ENCODE assay signal across 1 cellular context in genomic region chr2:181632733-181633401, GRCh38.
TF ChIP-seq lines count a peak whose summit lies in the region.

No MANE protein-coding gene starts in this region.

TF ChIP-seq in GM12878, 131 proteins besides CTCF, POLR2A, EP300 and RAD21 (continued from another document):
- TF ChIP-seq IKZF2 (IDR thresholded peaks at IDR 0.05) (peak; percentile 18 to 30; a peak in 1 of 4 replicates), DPF2 (IDR thresholded peaks at IDR 0.05) (0 out of 2 replicates have a peak, but pooled peaks have one; percentile 30), NR2F1 (conservative IDR thresholded peaks at IDR 0.05) (peak; percentile 35; the same call in 1 of the 2 replicates), NRF1 (conservative IDR thresholded peaks at IDR 0.05; ENCODE audit: low read depth, low read length) (no peak), USF2 (IDR thresholded peaks at IDR 0.05; ENCODE audit: borderline replicate concordance, low read depth, low read length) (no peak), RELA (IDR thresholded peaks at IDR 0.05; ENCODE audit: borderline replicate concordance, partially characterized antibody) (no peak), FOXK2 (IDR thresholded peaks at IDR 0.05) (no peak), BACH1 (IDR thresholded peaks at IDR 0.05; ENCODE audit: borderline replicate concordance) (no peak), CEBPZ (IDR thresholded peaks at IDR 0.05; ENCODE audit: low read depth, low read length) (no peak), SREBF2 (IDR thresholded peaks at IDR 0.05; ENCODE audit: low read length) (no peak), SPI1 (IDR thresholded peaks at IDR 0.05; ENCODE audit: borderline replicate concordance, insufficient read depth, low read depth, low read length) (no peak), POLR2AphosphoS5 (IDR thresholded peaks at IDR 0.05; ENCODE audit: low read length) (no peak), KAT2A (conservative IDR thresholded peaks at IDR 0.05; ENCODE audit: control insufficient read depth, low read depth, low read length) (no peak), CREB1 (IDR thresholded peaks at IDR 0.05; ENCODE audit: low read depth) (no peak), RUNX3 (IDR thresholded peaks at IDR 0.05; ENCODE audit: low read length) (peak; percentile 61), TARDBP (IDR thresholded peaks at IDR 0.05; ENCODE audit: borderline replicate concordance) (no peak), MTA2 (IDR thresholded peaks at IDR 0.05; ENCODE audit: low read depth) (0 out of 2 replicates have a peak, but pooled peaks have one; percentile 28), RELB (IDR thresholded peaks at IDR 0.05; ENCODE audit: low read depth) (peak; percentile 28; the same call in 1 of the 2 replicates), YY1 (IDR thresholded peaks at IDR 0.05; ENCODE audit: low read depth, low read length) (no peak), ETV6 (conservative IDR thresholded peaks at IDR 0.05 in 1 of 2, IDR thresholded peaks at IDR 0.05 in 1 of 2; ENCODE audit: borderline replicate concordance in 1 of 2, low read depth in 1 of 2) (no peak), CBX3 (IDR thresholded peaks at IDR 0.05; ENCODE audit: borderline replicate concordance, low read depth) (no peak), MEF2B (IDR thresholded peaks at IDR 0.05; ENCODE audit: partially characterized antibody, poor library complexity, severe bottlenecking) (peak; percentile 52)
- TF ChIP-seq, protein P1, sequence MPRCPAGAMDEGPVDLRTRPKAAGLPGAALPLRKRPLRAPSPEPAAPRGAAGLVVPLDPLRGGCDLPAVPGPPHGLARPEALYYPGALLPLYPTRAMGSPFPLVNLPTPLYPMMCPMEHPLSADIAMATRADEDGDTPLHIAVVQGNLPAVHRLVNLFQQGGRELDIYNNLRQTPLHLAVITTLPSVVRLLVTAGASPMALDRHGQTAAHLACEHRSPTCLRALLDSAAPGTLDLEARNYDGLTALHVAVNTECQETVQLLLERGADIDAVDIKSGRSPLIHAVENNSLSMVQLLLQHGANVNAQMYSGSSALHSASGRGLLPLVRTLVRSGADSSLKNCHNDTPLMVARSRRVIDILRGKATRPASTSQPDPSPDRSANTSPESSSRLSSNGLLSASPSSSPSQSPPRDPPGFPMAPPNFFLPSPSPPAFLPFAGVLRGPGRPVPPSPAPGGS (IDR thresholded peaks at IDR 0.05; ENCODE audit: borderline replicate concordance, insufficient read depth, low read depth, low read length, poor library complexity, severe bottlenecking): no peak
- TF ChIP-seq, protein P2, sequence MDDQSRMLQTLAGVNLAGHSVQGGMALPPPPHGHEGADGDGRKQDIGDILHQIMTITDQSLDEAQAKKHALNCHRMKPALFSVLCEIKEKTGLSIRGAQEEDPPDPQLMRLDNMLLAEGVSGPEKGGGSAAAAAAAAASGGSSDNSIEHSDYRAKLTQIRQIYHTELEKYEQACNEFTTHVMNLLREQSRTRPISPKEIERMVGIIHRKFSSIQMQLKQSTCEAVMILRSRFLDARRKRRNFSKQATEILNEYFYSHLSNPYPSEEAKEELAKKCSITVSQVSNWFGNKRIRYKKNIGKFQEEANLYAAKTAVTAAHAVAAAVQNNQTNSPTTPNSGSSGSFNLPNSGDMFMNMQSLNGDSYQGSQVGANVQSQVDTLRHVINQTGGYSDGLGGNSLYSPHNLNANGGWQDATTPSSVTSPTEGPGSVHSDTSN (IDR thresholded peaks at IDR 0.05; ENCODE audit: insufficient replicate concordance, low read depth, low read length): no peak
